26 cellular contexts compared by ENCODE assay signal in genomic region chr1:236235116-236235515, GRCh38. TPM values are rescaled to one million over a fixed set of nuclear protein-coding genes. Genes with fewer than 3 reads are reported as not detected.
DNase-seq lines count a peak whose midpoint lies in the region; ATAC-seq, FAIRE-seq and TF ChIP-seq lines count a peak whose summit lies in the region.
"Had no signal": no experiment of that assay in that cellular context is flagged by ENCODE, and none has a peak within 500 bp of the region (broad histone marks: within the 10 kb centered on the region; RNA-seq: fewer than 3 reads in every experiment).

No MANE protein-coding gene starts in this region.

- no peaks in the 10 kb centered on the region for H3K9me3 ChIP-seq in mammary epithelial cell (replicated peaks; ENCODE audit: insufficient read depth, low read length)
- no peaks in the 10 kb centered on the region for H3K9me3 ChIP-seq in right cardiac atrium (ENCODE audit: control insufficient read depth, low read length)
- H3K9me3 ChIP-seq: BE2C, BLaER1, Caco-2 had no signal

- no peaks in the 10 kb centered on the region for H3K4me1 ChIP-seq in mammary epithelial cell (ENCODE audit: insufficient read depth, low read length)
- H3K4me1 ChIP-seq in right cardiac atrium (ENCODE audit: control insufficient read depth, insufficient read depth, low read length), result no peaks in the 10 kb centered on the region
- H3K4me1 ChIP-seq: BE2C, BLaER1, Caco-2 had no signal

- H3K79me2 ChIP-seq in mammary epithelial cell (ENCODE audit: insufficient read depth, low read length), result no peaks in the 10 kb centered on the region

- no peak overlapping the region for H2AFZ ChIP-seq in mammary epithelial cell (ENCODE audit: low read depth, low read length)

- TF ChIP-seq POLR2A in lower leg skin (IDR thresholded peaks at IDR 0.05), result no peak

- 93% methylated on average over 3 of the region's 3 CpGs for WGBS in mammary epithelial cell (ENCODE audit: low coverage, missing lambda C conversion rate)
- 95% methylated on average over 3 of the region's 3 CpGs for WGBS in right cardiac atrium
- 96 to 98% methylated on average over 3 of the region's 3 CpGs for WGBS in lower leg skin, 2 donors

- H3K4me2 ChIP-seq in mammary epithelial cell (ENCODE audit: insufficient read depth, low read depth, low read length), result no peak overlapping the region
- H3K4me2 ChIP-seq: BLaER1 had no signal

- DNase-seq in D721Med (ENCODE audit: insufficient read length, low spot score) (no peak), mammary epithelial cell (peak; percentile 3), kidney tubule cell (ENCODE audit: low spot score) (peak; percentile 9), right cardiac atrium (no peak), lower leg skin (ENCODE audit: low spot score in 2 of 2) (no peak), RCC 7860 (ENCODE audit: low spot score) (no peak)
- DNase-seq: 8988T; ACHN; BE2C; C1 segment of cervical spinal cord; Caco-2; Calu3; CD4-positive, alpha-beta memory T cell; CD4-positive, CD25-positive, alpha-beta regulatory T cell; DMS 273 treated with DMSO at 0.1 percent for 48 hours; DMS153; DMS53; DMS79; DND-41; EL; GDM1 had no signal

- no TSS peak for BruUV-seq in mammary epithelial cell (replicated peaks; lab: Mats Ljungman, UMichigan)

- intact Hi-C loops in mammary epithelial cell (cut with micrococcal nuclease) (no loop called here), right cardiac atrium (cut with DNase I) (no loop called here), lower leg skin (cut with DNase I; ENCODE audit: low total_unique reads) (no loop called here)

- FAIRE-seq in D721Med (lab: Jason Lieb, UNC) (peak; percentile 41), RCC 7860 (lab: Jason Lieb, UNC) (no peak)
- FAIRE-seq: A204.1, GM12878, GM12892, GM18507 had no signal

- dilution Hi-C loops in mammary epithelial cell (cut with HindIII; ENCODE audit: low sequenced_read_pairs), result no loop called here

- no peaks in the 10 kb centered on the region for H3K36me3 ChIP-seq in mammary epithelial cell (ENCODE audit: insufficient read depth, low read length)
- H3K36me3 ChIP-seq: BE2C had no signal

- CTCF ChIA-PET in mammary epithelial cell (lab: Charles Lee; ENCODE audit: low non-redundant PET), result no interaction called here

- no peaks in the 10 kb centered on the region for H3K27me3 ChIP-seq in mammary epithelial cell (ENCODE audit: insufficient read depth, low read length)
- no peaks in the 10 kb centered on the region for H3K27me3 ChIP-seq in right cardiac atrium (ENCODE audit: control insufficient read depth, insufficient read depth)
- H3K27me3 ChIP-seq: BE2C, BLaER1 had no signal

- H3K4me3 ChIP-seq in mammary epithelial cell (replicated peaks in 1 of 3; ENCODE audit: insufficient read depth in 1 of 3, low read depth in 2 of 3, low read length in 3 of 3) (no peak overlapping the region), right cardiac atrium (ENCODE audit: low read length) (no peak overlapping the region), lower leg skin (ENCODE audit: low read depth, poor library complexity, severe bottlenecking) (no peak overlapping the region)
- H3K4me3 ChIP-seq: BLaER1, GM12878 had no signal

- H3K9ac ChIP-seq in mammary epithelial cell (ENCODE audit: insufficient read depth, low read length), result no peak overlapping the region
- H3K9ac ChIP-seq: BLaER1 had no signal

- no peaks in the 10 kb centered on the region for H4K20me1 ChIP-seq in mammary epithelial cell (ENCODE audit: insufficient read depth, low read length)
- H4K20me1 ChIP-seq: BLaER1 had no signal

- ATAC-seq in right cardiac atrium, result no peak
- ATAC-seq: GM12878 had no signal

- H3K27ac ChIP-seq in mammary epithelial cell (ENCODE audit: insufficient read depth, low read depth, low read length), result no peak overlapping the region
- no peak overlapping the region for H3K27ac ChIP-seq in right cardiac atrium (ENCODE audit: low read length)
- H3K27ac ChIP-seq: BLaER1 had no signal

- no peak for TF ChIP-seq CTCF in D721Med (IDR thresholded peaks at IDR 0.05; ENCODE audit: insufficient read depth, missing control alignments)
- no peak for TF ChIP-seq CTCF in mammary epithelial cell (conservative IDR thresholded peaks at IDR 0.05 in 1 of 2, IDR thresholded peaks at IDR 0.05 in 1 of 2; ENCODE audit: extremely low read depth in 1 of 2, insufficient read depth in 1 of 2, low read depth in 1 of 2, low read length in 2 of 2)
- no peak for TF ChIP-seq CTCF in lower leg skin (IDR thresholded peaks at IDR 0.05)

- in situ Hi-C loops in mammary epithelial cell (cut with MboI; ENCODE audit: low sequenced_read_pairs in 2 of 2), result no loop called here

RNA-seq across cellular contexts. Expression of gene ERO1B, which starts 46.6 kb away (rescaled TPM):
- 1 to 10 TPM; 3.5 to 4.0 TPM for total RNA-seq in mammary epithelial cell
- 0.94 TPM for polyA plus RNA-seq in mammary epithelial cell
- 0.78 TPM for polyA minus RNA-seq in mammary epithelial cell
- 1 to 10 TPM; 4.4 to 6.3 (median 5.1) TPM for total RNA-seq in right cardiac atrium
- 3.2 TPM for polyA plus RNA-seq in right cardiac atrium
- 1 to 10 TPM; 2.0 to 5.5 (median 3.9) TPM for total RNA-seq in lower leg skin

Comparison
In these comparisons a context has a peak if more than half of its experiments do, and no peak if none do; other contexts are left out.
1. DNase-seq: peak in mammary epithelial cell (single experiment) and kidney tubule cell (single experiment); none in D721Med (single experiment), right cardiac atrium (0 of 3), lower leg skin (0 of 2) and RCC 7860 (single experiment).